18 cellular contexts compared by ENCODE assay signal in the genomic region with DNA sequence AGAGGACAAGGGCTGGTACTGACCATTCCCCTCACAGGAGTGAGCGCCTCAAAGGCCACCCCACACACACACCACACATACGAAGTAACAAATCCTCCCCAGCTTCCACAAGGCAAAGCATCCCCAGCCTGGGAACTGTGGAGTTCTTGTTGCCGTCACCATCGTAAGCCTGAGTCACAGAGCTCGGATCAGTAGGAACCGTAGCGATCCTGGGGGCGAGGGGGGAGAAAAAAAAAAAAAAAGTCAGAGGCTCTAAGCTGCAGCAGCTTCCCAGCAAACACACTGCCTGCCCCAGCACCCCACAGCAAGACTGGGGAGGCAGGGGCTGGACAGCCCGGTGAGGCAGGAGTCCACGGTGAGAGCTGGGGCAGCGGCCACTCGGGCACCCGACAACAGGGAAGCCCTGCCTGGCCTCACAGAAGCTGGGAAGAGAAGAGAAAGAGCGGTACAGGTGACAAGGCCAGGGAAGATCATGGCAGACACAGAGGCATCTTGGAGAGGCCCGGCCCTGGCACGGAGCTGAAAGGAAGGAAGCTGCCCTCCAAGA. TPM values are rescaled to one million over a fixed set of nuclear protein-coding genes. Genes with fewer than 3 reads are reported as not detected.
"Had no signal": no experiment of that assay in that cellular context is flagged by ENCODE, and none has a peak within 500 bp of the region (broad histone marks: within the 10 kb centered on the region; RNA-seq: fewer than 3 reads in every experiment).

No MANE protein-coding gene starts in this region.

- FAIRE-seq: kidney, small intestine had no signal

- H3K27me3 Mint-ChIP-seq: naive B cell had no signal

- DNase-seq: effector memory CD4-positive, alpha-beta T cell; esophagus squamous epithelium; foreskin fibroblast; kidney; left cardiac atrium; left ventricle myocardium inferior; mesenchymal stem cell; naive B cell; small intestine; stimulated activated CD4-positive, alpha-beta T cell treated with anti-CD3 and anti-CD28 coated beads, Interleukin-12 subunit alpha, Interleukin-12 subunit beta, amount 100 ng/mL, for 4 hours; stimulated activated naive CD4-positive, alpha-beta T cell treated with Interleukin-2 at 50 U/mL for 16 hours; tibial artery; upper lobe of right lung had no signal

- H3K4me1 ChIP-seq: upper lobe of right lung had no signal

- H3K27me3 ChIP-seq: esophagus squamous epithelium, gastroesophageal sphincter, right atrium auricular region, tibial artery, upper lobe of right lung, vagina had no signal

- H3K27ac ChIP-seq: esophagus squamous epithelium, gastroesophageal sphincter, left ventricle myocardium inferior, right atrium auricular region, tibial artery, upper lobe of right lung, vagina had no signal

- H3K9me3 ChIP-seq: esophagus squamous epithelium, gastroesophageal sphincter, left ventricle myocardium inferior, right atrium auricular region, tibial artery, upper lobe of right lung, vagina had no signal

- H3K4me3 ChIP-seq: esophagus squamous epithelium, gastroesophageal sphincter, left ventricle myocardium inferior, lung, right atrium auricular region, tibial artery, upper lobe of right lung, vagina had no signal

- H3K9me3 Mint-ChIP-seq: naive B cell had no signal

- H3K36me3 Mint-ChIP-seq: naive B cell had no signal

- ATAC-seq: gastroesophageal sphincter, left cardiac atrium, upper lobe of right lung had no signal

- H3K4me3 Mint-ChIP-seq: naive B cell had no signal

RNA-seq across cellular contexts. Expression of a gene that starts 20.9 kb away (rescaled TPM):
- polyA plus RNA-seq: neural cell had no signal
